ENCODE assay signal across 8 cellular contexts in the genomic region with DNA sequence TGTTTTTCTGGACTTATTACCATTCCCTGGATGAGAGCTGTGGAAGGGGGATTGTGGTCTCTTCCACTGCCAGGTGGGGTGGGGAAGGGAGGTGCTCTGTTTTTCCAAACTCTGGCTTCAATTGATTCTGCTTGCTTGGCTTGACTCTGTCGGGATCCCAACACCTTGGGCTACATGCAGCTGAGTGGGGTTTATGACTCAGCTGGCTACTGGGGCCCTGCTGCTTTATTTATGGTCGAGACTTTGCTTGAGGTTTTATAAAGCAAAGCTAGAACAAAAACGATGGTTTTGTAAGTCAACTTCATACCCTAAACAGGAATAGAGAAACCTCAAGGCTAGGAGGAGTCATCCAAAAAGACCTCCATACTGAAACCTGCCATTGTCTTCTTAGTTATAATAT.
DNase-seq lines count a peak whose midpoint lies in the region; ATAC-seq and TF ChIP-seq lines count a peak whose summit lies in the region.

No MANE protein-coding gene starts in this region.

- no peak for TF ChIP-seq EP300 in suprapubic skin (IDR thresholded peaks at IDR 0.05)

- no peaks in the 10 kb centered on the region for H3K27me3 ChIP-seq in suprapubic skin

- H3K4me3 ChIP-seq in astrocyte of the spinal cord (ENCODE audit: low read depth, low read length) (no peak overlapping the region), suprapubic skin (no peak overlapping the region)

- peak; percentile 21 for DNase-seq in activated T-cell treated with anti-CD3 and anti-CD28 coated beads for 48 hours (ENCODE audit: low read depth)
- DNase-seq in activated T-cell treated with anti-CD3 and anti-CD28 coated beads, Interleukin-2, amount 50 U/mL, for 1 hour: no peak
- peak; percentile 92 for DNase-seq in LHCN-M2 (ENCODE audit: low read depth)
- DNase-seq in astrocyte of the spinal cord (ENCODE audit: low read depth, low spot score): peak; percentile 95
- no peak for DNase-seq in suprapubic skin (ENCODE audit: low spot score in 2 of 2)
- no peak for DNase-seq in Kasumi-1 (lab: John Stamatoyannopoulos, UW)
- DNase-seq in putamen (ENCODE audit: low spot score): no peak

- 34% methylated on average over 3 of the region's 3 CpGs for WGBS in suprapubic skin

- TF ChIP-seq CTCF in astrocyte of the spinal cord (IDR thresholded peaks at IDR 0.05; ENCODE audit: low read depth, low read length) (no peak), suprapubic skin (IDR thresholded peaks at IDR 0.05) (no peak)

- H3K4me1 ChIP-seq in suprapubic skin: peaks cover 95% of the 10 kb centered on the region

- in situ Hi-C loops in astrocyte of the spinal cord (cut with HindIII; ENCODE audit: low sequenced_read_pairs): no loop called here

- no peak for ATAC-seq in HG02981 (IDR thresholded peaks at IDR 0.05; ENCODE audit: unreplicated experiment)

- TF ChIP-seq POLR2A in suprapubic skin (IDR thresholded peaks at IDR 0.05): no peak

- no peaks in the 10 kb centered on the region for H3K9me3 ChIP-seq in suprapubic skin

- peak overlapping the region; percentile 92 for H3K27ac ChIP-seq in suprapubic skin

- H3K36me3 ChIP-seq in suprapubic skin: no peaks in the 10 kb centered on the region

Comparison
In these comparisons a context has a peak if more than half of its experiments do, and no peak if none do; other contexts are left out.
1. DNase-seq: peak in activated T-cell treated with anti-CD3 and anti-CD28 coated beads for 48 hours (single experiment), LHCN-M2 (single experiment) and astrocyte of the spinal cord (single experiment); none in activated T-cell treated with anti-CD3 and anti-CD28 coated beads, Interleukin-2, amount 50 U/mL, for 1 hour (single experiment), suprapubic skin (0 of 2), Kasumi-1 (0 of 2) and putamen (single experiment).